Comparison of ENCODE assay signal across 25 cellular contexts in the genomic region with DNA sequence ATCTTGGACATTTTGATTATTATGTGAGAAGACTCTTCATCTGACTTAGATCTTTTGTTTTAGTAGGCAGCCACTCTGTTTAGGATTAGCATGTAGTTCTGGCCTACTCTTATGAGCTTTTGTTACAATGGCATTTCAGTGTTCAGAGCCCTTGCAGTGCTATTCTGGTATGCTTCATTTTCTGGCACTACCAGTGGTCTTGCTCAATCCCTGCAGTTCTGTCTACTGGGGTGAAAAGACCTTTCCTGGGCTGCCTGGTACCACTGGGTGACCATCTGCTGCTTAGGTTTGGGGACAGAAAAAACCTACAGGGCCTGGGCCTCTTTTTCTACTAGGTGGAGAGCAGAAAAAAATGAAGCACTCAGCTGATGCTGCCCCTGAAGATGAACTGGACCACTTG. TPM values are rescaled to one million over a fixed set of nuclear protein-coding genes. Genes with fewer than 3 reads are reported as not detected.
A peak's percentile ranks its signal among the peaks of the same experiment; 100 is the strongest.
DNase-seq lines count a peak whose midpoint lies in the region; ATAC-seq and TF ChIP-seq lines count a peak whose summit lies in the region.
"Had no signal": no experiment of that assay in that cellular context is flagged by ENCODE, and none has a peak within 500 bp of the region (broad histone marks: within the 10 kb centered on the region; RNA-seq: fewer than 3 reads in every experiment).

No MANE protein-coding gene starts in this region.

- CTCF ChIA-PET in mammary epithelial cell (lab: Charles Lee; ENCODE audit: low non-redundant PET) (no interaction called here), MCF 10A (lab: Yijun Ruan, JAX) (no interaction called here)

- no peak overlapping the region for H3K9ac ChIP-seq in mammary epithelial cell (ENCODE audit: insufficient read depth, low read length)
- no peak overlapping the region for H3K9ac ChIP-seq in subcutaneous abdominal adipose tissue (ENCODE audit: low read length in 5 of 5)
- H3K9ac ChIP-seq: BLaER1 had no signal

- DNase-seq in mammary epithelial cell = no peak
- no peak for DNase-seq in MCF 10A (ENCODE audit: unreplicated experiment)
- DNase-seq in cerebellar nuclear complex (lab: John Stamatoyannopoulos, UW) = peak; percentile 24 to 87
- peak; percentile 62 for DNase-seq in foreskin melanocyte
- DNase-seq in chondrocyte (ENCODE audit: low spot score) = no peak
- no peak for DNase-seq in osteocyte (ENCODE audit: extremely low spot score, unreplicated experiment)
- DNase-seq: activated CD4-positive, alpha-beta T cell treated with anti-CD3 and anti-CD28 coated beads, Interleukin-2, amount 50 U/mL, for 48 hours; activated CD4-positive, CD25-positive, alpha-beta regulatory T cell; activated effector memory CD4-positive, alpha-beta T cell treated with anti-CD3 and anti-CD28 coated beads, Interleukin-2, amount 50 U/mL, for 16 hours; NCI-H1436 treated with DMSO at 0.1 percent for 48 hours; NCI-H2171; NCI-H526; RPMI8226; stomach; T1000 had no signal

- TF ChIP-seq CTCF in mammary epithelial cell (conservative IDR thresholded peaks at IDR 0.05 in 1 of 2, IDR thresholded peaks at IDR 0.05 in 1 of 2; ENCODE audit: extremely low read depth in 1 of 2, insufficient read depth in 1 of 2, low read depth in 1 of 2, low read length in 2 of 2) (no peak), MCF 10A (IDR thresholded peaks at IDR 0.05; ENCODE audit: unreplicated experiment) (no peak), chondrocyte (IDR thresholded peaks at IDR 0.05) (no peak), osteocyte (IDR thresholded peaks at IDR 0.05) (no peak)

- BruUV-seq in mammary epithelial cell (replicated peaks; lab: Mats Ljungman, UMichigan) (no TSS peak), MCF 10A (replicated peaks; lab: Mats Ljungman, UMichigan) (no TSS peak)

- no peak overlapping the region for H3K27ac Mint-ChIP-seq in MCF 10A (ENCODE audit: low read depth, unreplicated experiment)
- H3K27ac Mint-ChIP-seq in chondrocyte (ENCODE audit: unreplicated experiment) = no peak overlapping the region
- H3K27ac Mint-ChIP-seq in osteocyte (ENCODE audit: unreplicated experiment) = no peak overlapping the region
- H3K27ac Mint-ChIP-seq: IgD-negative memory B cell, type B pancreatic cell had no signal

- peaks cover 3% of the 10 kb centered on the region for H3K9me3 ChIP-seq in mammary epithelial cell (replicated peaks; ENCODE audit: insufficient read depth, low read length)
- peaks cover 0 to 7% (median 4%) of the 10 kb centered on the region in 5 donors for H3K9me3 ChIP-seq in subcutaneous abdominal adipose tissue (ENCODE audit: control insufficient read depth in 5 of 5, low read length in 5 of 5)
- H3K9me3 ChIP-seq: HAP-1, neutrophil had no signal

- H3K27me3 ChIP-seq in mammary epithelial cell (ENCODE audit: insufficient read depth, low read length) (no peaks in the 10 kb centered on the region), subcutaneous abdominal adipose tissue (ENCODE audit: control insufficient read depth in 5 of 5, insufficient read depth in 4 of 5, low read length in 5 of 5) (no peaks in the 10 kb centered on the region)
- H3K27me3 ChIP-seq: BLaER1, neutrophil, stomach had no signal

- H3K27ac ChIP-seq in mammary epithelial cell (ENCODE audit: insufficient read depth, low read depth, low read length) = no peak overlapping the region
- peak overlapping the region; percentile 24 for H3K27ac ChIP-seq in subcutaneous abdominal adipose tissue (ENCODE audit: low read depth, low read length)
- H3K27ac ChIP-seq: 22Rv1, BLaER1, neutrophil, stomach had no signal

- intact Hi-C loops in mammary epithelial cell (cut with micrococcal nuclease) (no loop called here), MCF 10A (cut with micrococcal nuclease) (no loop called here)

- no peak overlapping the region for H3K4me3 ChIP-seq in mammary epithelial cell (replicated peaks in 1 of 3; ENCODE audit: insufficient read depth in 1 of 3, low read depth in 2 of 3, low read length in 3 of 3)
- no peak overlapping the region for H3K4me3 ChIP-seq in subcutaneous abdominal adipose tissue (ENCODE audit: low read depth in 1 of 5, low read length in 5 of 5)
- H3K4me3 ChIP-seq: BLaER1, HAP-1, lung, stomach had no signal

- peaks cover 5% of the 10 kb centered on the region for H3K4me1 ChIP-seq in mammary epithelial cell (ENCODE audit: insufficient read depth, low read length)
- peaks cover 0 to 18% (median 6%) of the 10 kb centered on the region in 5 donors for H3K4me1 ChIP-seq in subcutaneous abdominal adipose tissue (ENCODE audit: control insufficient read depth in 5 of 5, insufficient read depth in 5 of 5, low read length in 5 of 5)
- H3K4me1 ChIP-seq: BLaER1, HAP-1, stomach had no signal

- H3K4me3 Mint-ChIP-seq in MCF 10A (ENCODE audit: unreplicated experiment) (no peak overlapping the region), chondrocyte (ENCODE audit: unreplicated experiment) (no peak overlapping the region), osteocyte (ENCODE audit: unreplicated experiment) (no peak overlapping the region)
- H3K4me3 Mint-ChIP-seq: IgD-negative memory B cell, type B pancreatic cell had no signal

- POLR2A ChIA-PET in MCF 10A (lab: Yijun Ruan, JAX) = no interaction called here

- peak overlapping the region; percentile 13 for H2AFZ ChIP-seq in mammary epithelial cell (ENCODE audit: low read depth, low read length)

- H3K36me3 Mint-ChIP-seq in MCF 10A (ENCODE audit: insufficient read depth, unreplicated experiment) = no peaks in the 10 kb centered on the region
- peaks cover 7% of the 10 kb centered on the region for H3K36me3 Mint-ChIP-seq in chondrocyte (ENCODE audit: low read depth)
- H3K36me3 Mint-ChIP-seq in osteocyte (ENCODE audit: unreplicated experiment) = peaks cover 3% of the 10 kb centered on the region
- H3K36me3 Mint-ChIP-seq: type B pancreatic cell had no signal

- H4K20me1 ChIP-seq in mammary epithelial cell (ENCODE audit: insufficient read depth, low read length) = no peaks in the 10 kb centered on the region
- H4K20me1 ChIP-seq: BLaER1 had no signal

- no peaks in the 10 kb centered on the region for H3K4me1 Mint-ChIP-seq in MCF 10A (ENCODE audit: insufficient read depth, unreplicated experiment)
- peaks cover 10% of the 10 kb centered on the region for H3K4me1 Mint-ChIP-seq in chondrocyte (ENCODE audit: low read depth)
- H3K4me1 Mint-ChIP-seq in osteocyte (ENCODE audit: unreplicated experiment) = no peaks in the 10 kb centered on the region
- H3K4me1 Mint-ChIP-seq: IgD-negative memory B cell had no signal

- H3K36me3 ChIP-seq in mammary epithelial cell (ENCODE audit: insufficient read depth, low read length) (no peaks in the 10 kb centered on the region), subcutaneous abdominal adipose tissue (ENCODE audit: control insufficient read depth in 5 of 5, insufficient read depth in 5 of 5, low read length in 5 of 5) (no peaks in the 10 kb centered on the region)
- H3K36me3 ChIP-seq: BLaER1, HAP-1, neutrophil, stomach had no signal

- dilution Hi-C loops in mammary epithelial cell (cut with HindIII; ENCODE audit: low sequenced_read_pairs) = loop anchor here (10.0 kb wide), 1 partner anchor 64 kb away; no protein-coding TSS in a partner anchor

- ATAC-seq in GM18517 (IDR thresholded peaks at IDR 0.05; ENCODE audit: unreplicated experiment) = no peak

- no peaks in the 10 kb centered on the region for H3K27me3 Mint-ChIP-seq in MCF 10A (ENCODE audit: insufficient read depth, unreplicated experiment)
- H3K27me3 Mint-ChIP-seq in chondrocyte (ENCODE audit: low read depth) = no peaks in the 10 kb centered on the region
- H3K27me3 Mint-ChIP-seq in osteocyte (ENCODE audit: unreplicated experiment) = peaks cover 4% of the 10 kb centered on the region
- H3K27me3 Mint-ChIP-seq: IgD-negative memory B cell, type B pancreatic cell had no signal

- no peaks in the 10 kb centered on the region for H3K79me2 ChIP-seq in mammary epithelial cell (ENCODE audit: insufficient read depth, low read length)

- in situ Hi-C loops in mammary epithelial cell (cut with MboI; ENCODE audit: low sequenced_read_pairs in 2 of 2) = no loop called here

- H3K4me2 ChIP-seq in mammary epithelial cell (ENCODE audit: insufficient read depth, low read depth, low read length) = no peak overlapping the region
- H3K4me2 ChIP-seq: BLaER1 had no signal

- H3K9me3 Mint-ChIP-seq in MCF 10A (ENCODE audit: unreplicated experiment) (peaks cover 18% of the 10 kb centered on the region), chondrocyte (ENCODE audit: low read depth) (peaks cover 34% of the 10 kb centered on the region), osteocyte (ENCODE audit: unreplicated experiment) (peaks cover 16% of the 10 kb centered on the region)

RNA-seq across cellular contexts. Expression of gene IL16, which starts 42.5 kb away (rescaled TPM):
- total RNA-seq in mammary epithelial cell (1 to 10 TPM; 1.7 to 2.3 TPM), MCF 10A (2022) (0.72 and 0.81 TPM in 2 replicates), chondrocyte (1.1 to 2.5 TPM (median 2.0 TPM) in 3 replicates), osteocyte (not detected in 2 replicates)
- polyA plus RNA-seq in mammary epithelial cell = 0.32 TPM
- 2.8 TPM for polyA minus RNA-seq in mammary epithelial cell
- polyA plus RNA-seq: keratinocyte had no signal

Comparison
In these comparisons a context has a peak if more than half of its experiments do, and no peak if none do; other contexts are left out.
1. DNase-seq: peak in cerebellar nuclear complex (2 of 2) and foreskin melanocyte (single experiment); none in mammary epithelial cell (single experiment), MCF 10A (single experiment), chondrocyte (single experiment) and osteocyte (single experiment).